In genomic region chr6:3157151-3157933, GRCh38 we compare ENCODE assay signal across 8 cellular contexts. TPM values are rescaled to one million over a fixed set of nuclear protein-coding genes. Genes with fewer than 3 reads are reported as not detected.
DNase-seq lines count a peak whose midpoint lies in the region; ATAC-seq and TF ChIP-seq lines count a peak whose summit lies in the region.

Gene TUBB2A, minus strand, starts transcription at chr6:3157544. Its CDS starts 81 bp downstream, at chr6:3157463.

- peaks cover 6% of the 10 kb centered on the region for H3K27me3 Mint-ChIP-seq in endothelial cell (ENCODE audit: unreplicated experiment)

- no peaks in the 10 kb centered on the region for H3K9me3 Mint-ChIP-seq in endothelial cell (ENCODE audit: unreplicated experiment)

- H3K27ac Mint-ChIP-seq in endothelial cell (ENCODE audit: unreplicated experiment), result peak within 1 kb of the TSS; percentile 93

- peak; percentile 34 for TF ChIP-seq CTCF in AG09319 (IDR thresholded peaks at IDR 0.05; ENCODE audit: low read depth, low read length)
- TF ChIP-seq CTCF in endothelial cell (IDR thresholded peaks at IDR 0.05; ENCODE audit: unreplicated experiment), result peak; percentile 15

- H3K36me3 Mint-ChIP-seq in endothelial cell (ENCODE audit: low read depth, unreplicated experiment), result peaks cover 16% of the 10 kb centered on the region

- ATAC-seq in GM18873 (IDR thresholded peaks at IDR 0.05; ENCODE audit: low FRiP score, unreplicated experiment) (peak; percentile 60), HG03108 (IDR thresholded peaks at IDR 0.05; ENCODE audit: unreplicated experiment) (peak; percentile 76)

- H3K4me3 Mint-ChIP-seq in endothelial cell (ENCODE audit: unreplicated experiment), result peak within 1 kb of the TSS; percentile 98

- peak; percentile 69 for DNase-seq in AG09319 (ENCODE audit: extremely low read depth, low read depth)
- peak; percentile 74 for DNase-seq in NCI-H774 (lab: John Stamatoyannopoulos, UW)
- DNase-seq in activated CD8-positive, alpha-beta memory T cell treated with anti-CD3 and anti-CD28 coated beads, Interleukin-2, amount 50 U/mL, for 24 hours (ENCODE audit: extremely low read depth), result peak; percentile 39
- DNase-seq in endothelial cell (ENCODE audit: low spot score), result peak; percentile 77
- peak; percentile 87 for DNase-seq in midbrain (lab: John Stamatoyannopoulos, UW)
- peak; percentile 74 to 84 for DNase-seq in stimulated activated CD8-positive, alpha-beta memory T cell treated with anti-CD3 and anti-CD28 coated beads, Interleukin-2, amount 100 ng/mL, for 1 hour (ENCODE audit: low read depth in 2 of 2)

- H3K4me1 Mint-ChIP-seq in endothelial cell (ENCODE audit: unreplicated experiment), result peaks cover 32% of the 10 kb centered on the region

RNA-seq across cellular contexts. Expression of gene TUBB2A, which starts in this region (rescaled TPM):
- total RNA-seq in endothelial cell (ENCODE audit: unreplicated experiment), result 73.6 TPM

Comparison
In these comparisons a context has a peak if more than half of its experiments do, and no peak if none do; other contexts are left out.
1. Peak in every context shown above with its lines: DNase-seq and ATAC-seq.